24 cellular contexts compared by ENCODE assay signal in genomic region chr20:53975761-53976160, GRCh38.
"Had no signal": no experiment of that assay in that cellular context is flagged by ENCODE, and none has a peak within 500 bp of the region (broad histone marks: within the 10 kb centered on the region; RNA-seq: fewer than 3 reads in every experiment).

No MANE protein-coding gene starts in this region.

- H3K4me3 Mint-ChIP-seq: central memory CD8-positive, alpha-beta T cell; dendritic cell treated with granulocyte-macrophage colony-stimulating factor and Interleukin-4, amounts not matched to agents 40 ng/mL and 50 ng/mL, for 4 days; natural killer cell treated with Interleukin-12 subunit alpha and Interleukin-12 subunit beta and Interleukin-15 and Interleukin-18, amount 100 ng/mL, for 72 hours; neural crest cell; stimulated activated effector memory CD8-positive, alpha-beta T cell treated with anti-CD3 and anti-CD28 coated beads, Interleukin-12 subunit alpha, Interleukin-12 subunit beta, amount 100 ng/mL, for 72 hours had no signal

- H3K4me1 ChIP-seq: colonic mucosa, esophagus muscularis mucosa, foreskin keratinocyte, gastroesophageal sphincter, parathyroid adenoma, prostate gland, right atrium auricular region, transverse colon, upper lobe of right lung, uterus had no signal

- H3K9ac ChIP-seq: parathyroid adenoma had no signal

- H3K4me3 ChIP-seq: colonic mucosa, esophagus muscularis mucosa, gastroesophageal sphincter, heart right ventricle, prostate gland, right atrium auricular region, sigmoid colon, transverse colon, upper lobe of right lung, uterus had no signal

- ATAC-seq: foreskin keratinocyte; gastroesophageal sphincter; heart right ventricle; natural killer cell treated with Interleukin-12 subunit alpha and Interleukin-12 subunit beta and Interleukin-15 and Interleukin-18, amount 100 ng/mL, for 72 hours; stimulated activated effector memory CD8-positive, alpha-beta T cell treated with anti-CD3 and anti-CD28 coated beads, Interleukin-12 subunit alpha, Interleukin-12 subunit beta, amount 100 ng/mL, for 72 hours; upper lobe of right lung had no signal

- H3K27ac ChIP-seq: colonic mucosa, esophagus muscularis mucosa, foreskin keratinocyte, gastroesophageal sphincter, heart right ventricle, neutrophil, parathyroid adenoma, prostate gland, right atrium auricular region, sigmoid colon, transverse colon, upper lobe of right lung, uterus had no signal

- DNase-seq: colonic mucosa; effector memory CD4-positive, alpha-beta T cell; foreskin keratinocyte; glutamatergic neuron; heart right ventricle; mesendoderm; sigmoid colon; stimulated activated CD4-positive, alpha-beta T cell treated with anti-CD3 and anti-CD28 coated beads, Interleukin-2, amount 100 ng/mL, for 24 hours; stimulated activated CD4-positive, alpha-beta T cell treated with anti-CD3 and anti-CD28 coated beads, Interleukin-4, amount 100 ng/mL, for 24 hours; stimulated activated naive CD4-positive, alpha-beta T cell treated with Interleukin-2 at 50 U/mL for 16 hours; transverse colon; upper lobe of right lung; uterus had no signal

- H3K36me3 Mint-ChIP-seq: stimulated activated effector memory CD8-positive, alpha-beta T cell treated with anti-CD3 and anti-CD28 coated beads, Interleukin-12 subunit alpha, Interleukin-12 subunit beta, amount 100 ng/mL, for 72 hours had no signal

- H3K27me3 ChIP-seq: colonic mucosa, heart right ventricle, right atrium auricular region, sigmoid colon, transverse colon, upper lobe of right lung, uterus had no signal

- H3K27ac Mint-ChIP-seq: dendritic cell treated with granulocyte-macrophage colony-stimulating factor and Interleukin-4, amounts not matched to agents 40 ng/mL and 50 ng/mL, for 4 days; natural killer cell treated with Interleukin-12 subunit alpha and Interleukin-12 subunit beta and Interleukin-15 and Interleukin-18, amount 100 ng/mL, for 72 hours; stimulated activated effector memory CD8-positive, alpha-beta T cell treated with anti-CD3 and anti-CD28 coated beads, Interleukin-12 subunit alpha, Interleukin-12 subunit beta, amount 100 ng/mL, for 72 hours had no signal

- H3K9me3 ChIP-seq: colonic mucosa, esophagus muscularis mucosa, gastroesophageal sphincter, neutrophil, prostate gland, right atrium auricular region, sigmoid colon, upper lobe of right lung, uterus had no signal

- H3K36me3 ChIP-seq: colonic mucosa, esophagus muscularis mucosa, gastroesophageal sphincter, heart right ventricle, neutrophil, prostate gland, right atrium auricular region, sigmoid colon, upper lobe of right lung, uterus had no signal

- H3K4me1 Mint-ChIP-seq: central memory CD8-positive, alpha-beta T cell; stimulated activated effector memory CD8-positive, alpha-beta T cell treated with anti-CD3 and anti-CD28 coated beads, Interleukin-12 subunit alpha, Interleukin-12 subunit beta, amount 100 ng/mL, for 72 hours had no signal
